Comparison of ENCODE assay signal across 9 cellular contexts in genomic region chr1:151047925-151048644, GRCh38. TPM values are rescaled to one million over a fixed set of nuclear protein-coding genes. Genes with fewer than 3 reads are reported as not detected.
A peak's percentile ranks its signal among the peaks of the same experiment; 100 is the strongest.
DNase-seq lines count a peak whose midpoint lies in the region; ATAC-seq and TF ChIP-seq lines count a peak whose summit lies in the region.
"Had no signal": no experiment of that assay in that cellular context is flagged by ENCODE, and none has a peak within 500 bp of the region (broad histone marks: within the 10 kb centered on the region; RNA-seq: fewer than 3 reads in every experiment).

No MANE protein-coding gene starts in this region.

- ATAC-seq in HG02981 (IDR thresholded peaks at IDR 0.05; ENCODE audit: unreplicated experiment) (peak; percentile 57), right lobe of liver (peak; percentile 81 to 86 (median 84))
- peak; percentile 85 for ATAC-seq in stimulated activated effector memory CD8-positive, alpha-beta T cell treated with anti-CD3 and anti-CD28 coated beads, Interleukin-12 subunit alpha, Interleukin-12 subunit beta, amount 100 ng/mL, for 72 hours

- peaks cover 0 to 7% (median 2%) of the 10 kb centered on the region in 4 donors for H3K4me1 ChIP-seq in right lobe of liver

- H3K4me1 Mint-ChIP-seq in activated CD4-positive, alpha-beta T cell treated with anti-CD3 and anti-CD28 coated beads, Interleukin-2, amount 10 ng/mL, durations not matched to agents 7 days and 5 days = peaks cover 56% of the 10 kb centered on the region
- peaks cover 48% of the 10 kb centered on the region for H3K4me1 Mint-ChIP-seq in stimulated activated effector memory CD8-positive, alpha-beta T cell treated with anti-CD3 and anti-CD28 coated beads, Interleukin-12 subunit alpha, Interleukin-12 subunit beta, amount 100 ng/mL, for 72 hours

- CTCF ChIA-PET in activated CD4-positive, alpha-beta T cell treated with anti-CD3 and anti-CD28 coated beads, Interleukin-2, amount 10 ng/mL, durations not matched to agents 7 days and 5 days (lab: Charles Lee) = interaction anchor here (0.9 to 2.2 kb wide), 11 partner anchors 9 to 94 kb away, joined by 3 to 13 read pairs (median 3); partner anchors contain the start of genes BNIPL, CDC42SE1, GABPB2 and MLLT11

- peak overlapping the region; percentile 64 to 83 (median 75) for H3K27ac ChIP-seq in right lobe of liver
- H3K27ac ChIP-seq: C4-2B had no signal

- H3K4me3 ChIP-seq in right lobe of liver = peak overlapping the region; percentile 75 to 91 (median 80)

- TF ChIP-seq CTCF in right lobe of liver (IDR thresholded peaks at IDR 0.05) = peak in 3 of 4 donors; percentile 29 to 53 (median 45)

- H3K4me3 Mint-ChIP-seq in activated CD4-positive, alpha-beta T cell treated with anti-CD3 and anti-CD28 coated beads, Interleukin-2, amount 10 ng/mL, durations not matched to agents 7 days and 5 days = peak overlapping the region; percentile 80
- H3K4me3 Mint-ChIP-seq in stimulated activated effector memory CD8-positive, alpha-beta T cell treated with anti-CD3 and anti-CD28 coated beads, Interleukin-12 subunit alpha, Interleukin-12 subunit beta, amount 100 ng/mL, for 72 hours = peak overlapping the region; percentile 91

- no peaks in the 10 kb centered on the region for H3K9me3 Mint-ChIP-seq in activated CD4-positive, alpha-beta T cell treated with anti-CD3 and anti-CD28 coated beads, Interleukin-2, amount 10 ng/mL, durations not matched to agents 7 days and 5 days
- no peaks in the 10 kb centered on the region for H3K9me3 Mint-ChIP-seq in stimulated activated effector memory CD8-positive, alpha-beta T cell treated with anti-CD3 and anti-CD28 coated beads, Interleukin-12 subunit alpha, Interleukin-12 subunit beta, amount 100 ng/mL, for 72 hours

- POLR2A ChIA-PET in activated CD4-positive, alpha-beta T cell treated with anti-CD3 and anti-CD28 coated beads, Interleukin-2, amount 10 ng/mL, durations not matched to agents 7 days and 5 days (lab: Charles Lee) = no interaction called here

- H3K27me3 Mint-ChIP-seq in activated CD4-positive, alpha-beta T cell treated with anti-CD3 and anti-CD28 coated beads, Interleukin-2, amount 10 ng/mL, durations not matched to agents 7 days and 5 days = no peaks in the 10 kb centered on the region

- intact Hi-C loops in right lobe of liver (cut with DNase I) = no loop called here

- WGBS in right lobe of liver (ENCODE audit: insufficient coverage, low coverage, low lambda C conversion rate, missing lambda C conversion rate) = 4% methylated on average over 5 of the region's 48 CpGs

- peaks cover 1 to 23% (median 3%) of the 10 kb centered on the region in 4 donors for H3K36me3 ChIP-seq in right lobe of liver

- H3K9me3 ChIP-seq in right lobe of liver = no peaks in the 10 kb centered on the region

- peaks cover 23% of the 10 kb centered on the region for H3K36me3 Mint-ChIP-seq in activated CD4-positive, alpha-beta T cell treated with anti-CD3 and anti-CD28 coated beads, Interleukin-2, amount 10 ng/mL, durations not matched to agents 7 days and 5 days (ENCODE audit: low read depth)
- H3K36me3 Mint-ChIP-seq in stimulated activated effector memory CD8-positive, alpha-beta T cell treated with anti-CD3 and anti-CD28 coated beads, Interleukin-12 subunit alpha, Interleukin-12 subunit beta, amount 100 ng/mL, for 72 hours = peaks cover 44% of the 10 kb centered on the region

- peak; percentile 32 for TF ChIP-seq POLR2A in right lobe of liver (IDR thresholded peaks at IDR 0.05)

- DNase-seq in NCI-H187 (lab: John Stamatoyannopoulos, UW) = peak; percentile 45 to 68
- no peak for DNase-seq in NCI-H187 treated with DMSO at 0.1 percent for 48 hours (lab: John Stamatoyannopoulos, UW)
- DNase-seq in NCI-H345 treated with DMSO at 0.1 percent for 48 hours (lab: John Stamatoyannopoulos, UW; ENCODE audit: unreplicated experiment) = peak; percentile 83
- peak; percentile 63 for DNase-seq in activated CD4-positive, alpha-beta T cell treated with anti-CD3 and anti-CD28 coated beads, Interleukin-2, amount 10 ng/mL, durations not matched to agents 7 days and 5 days
- peak; percentile 38 for DNase-seq in effector CD4-positive, alpha-beta T cell
- peak; percentile 75 to 82 (median 79) for DNase-seq in right lobe of liver
- DNase-seq in stimulated activated effector memory CD8-positive, alpha-beta T cell treated with anti-CD3 and anti-CD28 coated beads, Interleukin-12 subunit alpha, Interleukin-12 subunit beta, amount 100 ng/mL, for 72 hours (ENCODE audit: low spot score in 2 of 2) = peak; percentile 48 to 84

- peak overlapping the region; percentile 84 for H3K27ac Mint-ChIP-seq in activated CD4-positive, alpha-beta T cell treated with anti-CD3 and anti-CD28 coated beads, Interleukin-2, amount 10 ng/mL, durations not matched to agents 7 days and 5 days
- H3K27ac Mint-ChIP-seq in stimulated activated effector memory CD8-positive, alpha-beta T cell treated with anti-CD3 and anti-CD28 coated beads, Interleukin-12 subunit alpha, Interleukin-12 subunit beta, amount 100 ng/mL, for 72 hours = peak overlapping the region; percentile 93

- no peaks in the 10 kb centered on the region for H3K27me3 ChIP-seq in right lobe of liver

RNA-seq across cellular contexts. Expression of gene C1orf56, which starts 0.5 kb away (rescaled TPM):
- 1 to 10 TPM in 1 of 2 experiments, under 1 TPM in 1; 0.62 to 1.3 TPM for total RNA-seq in activated CD4-positive, alpha-beta T cell treated with anti-CD3 and anti-CD28 coated beads, Interleukin-2, amount 10 ng/mL, durations not matched to agents 7 days and 5 days
- 1 to 10 TPM; 2.4 to 5.7 (median 3.8) TPM for total RNA-seq in right lobe of liver

RNA-seq across cellular contexts. Expression of gene CDC42SE1, which starts 11.3 kb away (rescaled TPM):
- total RNA-seq in activated CD4-positive, alpha-beta T cell treated with anti-CD3 and anti-CD28 coated beads, Interleukin-2, amount 10 ng/mL, durations not matched to agents 7 days and 5 days = 100 to 1,000 TPM; 350 to 360 TPM
- 10 to 100 TPM; 15.9 to 37.5 (median 27.3) TPM for total RNA-seq in right lobe of liver

RNA-seq across cellular contexts. Expression of gene BNIPL, which starts 11.7 kb away (rescaled TPM):
- total RNA-seq in activated CD4-positive, alpha-beta T cell treated with anti-CD3 and anti-CD28 coated beads, Interleukin-2, amount 10 ng/mL, durations not matched to agents 7 days and 5 days = 1 to 10 TPM in 1 of 2 experiments, under 1 TPM in 1; 0.99 to 1.5 TPM
- total RNA-seq in right lobe of liver = under 1 TPM in 5 of 6 experiments, not detected in 1; 0.12 to 0.76 (median 0.42) TPM

RNA-seq across cellular contexts. Expression of gene MLLT11, which starts 12.1 kb away (rescaled TPM):
- 1 to 10 TPM; 3.6 to 4.7 TPM for total RNA-seq in activated CD4-positive, alpha-beta T cell treated with anti-CD3 and anti-CD28 coated beads, Interleukin-2, amount 10 ng/mL, durations not matched to agents 7 days and 5 days
- under 1 TPM; 0.24 to 0.56 (median 0.40) TPM for total RNA-seq in right lobe of liver

RNA-seq across cellular contexts. Expression of gene GABPB2, which starts 22.5 kb away (rescaled TPM):
- total RNA-seq in activated CD4-positive, alpha-beta T cell treated with anti-CD3 and anti-CD28 coated beads, Interleukin-2, amount 10 ng/mL, durations not matched to agents 7 days and 5 days = 10 to 100 TPM; 28.1 to 30.9 TPM
- 1 to 10 TPM; 2.0 to 6.5 (median 5.0) TPM for total RNA-seq in right lobe of liver

Comparison
In these comparisons a context has a peak if more than half of its experiments do, and no peak if none do; other contexts are left out.
1. RNA of gene CDC42SE1, which starts 11.3 kb away (total RNA-seq): 350 to 360 TPM in activated CD4-positive, alpha-beta T cell treated with anti-CD3 and anti-CD28 coated beads, Interleukin-2, amount 10 ng/mL, durations not matched to agents 7 days and 5 days; 15.9 to 37.5 TPM in right lobe of liver; every median in the first group is over 4 times any median in the second.
2. Peak in every context shown above with its lines, with median percentiles within 50 percentile points of each other: ATAC-seq.